In genomic region chr2:74297391-74297790, GRCh38 we compare ENCODE assay signal across 1 cellular context.
TF ChIP-seq lines count a peak whose summit lies in the region.

No MANE protein-coding gene starts in this region.

TF ChIP-seq in GM23338, 12 proteins besides CTCF, POLR2A, EP300 and RAD21:
- no peak for TF ChIP-seq ZNF462 (CRISPR knock-in tag; IDR thresholded peaks at IDR 0.05)
- no peak for TF ChIP-seq ZNF114 (CRISPR knock-in tag; IDR thresholded peaks at IDR 0.05)
- TF ChIP-seq EZH2phosphoT487 (IDR thresholded peaks at IDR 0.05; ENCODE audit: unreplicated experiment) = no peak
- no peak for TF ChIP-seq ZNF331 (CRISPR knock-in tag; IDR thresholded peaks at IDR 0.05; ENCODE audit: low read depth)
- no peak for TF ChIP-seq ETS1 (IDR thresholded peaks at IDR 0.05)
- TF ChIP-seq CREB1 (CRISPR knock-in tag; IDR thresholded peaks at IDR 0.05; ENCODE audit: low read depth) = no peak
- TF ChIP-seq STAT1 (IDR thresholded peaks at IDR 0.05; ENCODE audit: unreplicated experiment) = no peak
- TF ChIP-seq NANOG (IDR thresholded peaks at IDR 0.05; ENCODE audit: borderline replicate concordance) = no peak
- no peak for TF ChIP-seq EZH2 (IDR thresholded peaks at IDR 0.05; ENCODE audit: low read depth, unreplicated experiment)
- TF ChIP-seq JUNB (IDR thresholded peaks at IDR 0.05; ENCODE audit: unreplicated experiment) = no peak
- no peak for TF ChIP-seq REST (IDR thresholded peaks at IDR 0.05; ENCODE audit: unreplicated experiment)
- TF ChIP-seq POLR2AphosphoS5 (IDR thresholded peaks at IDR 0.05; ENCODE audit: low read depth) = no peak
TF ChIP-seq in GM23338: peak in this region for 0.
